In genomic region chr5:31847354-31847753, GRCh38 we compare ENCODE assay signal across 25 cellular contexts.
"Had no signal": no experiment of that assay in that cellular context is flagged by ENCODE, and none has a peak within 500 bp of the region (broad histone marks: within the 10 kb centered on the region; RNA-seq: fewer than 3 reads in every experiment).

No MANE protein-coding gene starts in this region.

- H3K4me1 ChIP-seq: pancreas, right lobe of liver had no signal

- H3K4me3 ChIP-seq: coronary artery, pancreas, right lobe of liver, skin epidermis, thoracic aorta had no signal

- H3K27ac ChIP-seq: brain microvascular endothelial cell, coronary artery, epithelial cell of prostate, pancreas, right lobe of liver, skin epidermis, thoracic aorta, VCaP had no signal

- ATAC-seq: activated CD4-positive, CD25-positive, alpha-beta regulatory T cell treated with anti-CD3 and anti-CD28 coated beads, Interleukin-2, amount 50 U/mL, for 24 hours; activated CD8-positive, alpha-beta memory T cell treated with anti-CD3 and anti-CD28 coated beads, Interleukin-2, amount 10 ng/mL, durations not matched to agents 7 days and 5 days; activated naive CD8-positive, alpha-beta T cell treated with anti-CD3 and anti-CD28 coated beads, Interleukin-2, amount 50 U/mL, for 24 hours; left lobe of liver; pancreas; right lobe of liver; stimulated activated memory B cell treated with anti-CD40 and anti-IgM and Interleukin-4, amounts not matched to agents 10 μg/mL and 1 μg/mL and 100 μg/mL, for 72 hours; T-cell had no signal

- H3K9me3 ChIP-seq: pancreas, right lobe of liver, thoracic aorta had no signal

- H3K27me3 ChIP-seq: brain microvascular endothelial cell, pancreas, right lobe of liver had no signal

- DNase-seq: activated CD4-positive, alpha-beta memory T cell treated with anti-CD3 and anti-CD28 coated beads, Interleukin-2, amount 10 ng/mL, durations not matched to agents 7 days and 5 days; activated CD4-positive, alpha-beta T cell treated with anti-CD3 and anti-CD28 coated beads, Interleukin-2, amount 10 ng/mL, durations not matched to agents 24 days and 14 days; activated CD8-positive, alpha-beta memory T cell treated with anti-CD3 and anti-CD28 coated beads, Interleukin-2, amount 10 ng/mL, durations not matched to agents 7 days and 5 days; activated gamma-delta T cell; activated naive CD4-positive, alpha-beta T cell treated with anti-CD3 and anti-CD28 coated beads, Interleukin-2, amount 50 U/mL, for 16 hours; activated naive CD8-positive, alpha-beta T cell treated with anti-CD3 and anti-CD28 coated beads, Interleukin-2, amount 50 U/mL, for 24 hours; aorta; brain microvascular endothelial cell; central memory CD4-positive, alpha-beta T cell; endodermal cell; kidney; mammary epithelial cell; nephron progenitor cell; pancreas; right lobe of liver; stimulated activated CD4-positive, alpha-beta T cell treated with anti-CD3 and anti-CD28 coated beads, Interleukin-2, amount 100 ng/mL, for 24 hours; T-cell had no signal

- H3K36me3 ChIP-seq: brain microvascular endothelial cell, pancreas, right lobe of liver, thoracic aorta had no signal
